In the genomic region with DNA sequence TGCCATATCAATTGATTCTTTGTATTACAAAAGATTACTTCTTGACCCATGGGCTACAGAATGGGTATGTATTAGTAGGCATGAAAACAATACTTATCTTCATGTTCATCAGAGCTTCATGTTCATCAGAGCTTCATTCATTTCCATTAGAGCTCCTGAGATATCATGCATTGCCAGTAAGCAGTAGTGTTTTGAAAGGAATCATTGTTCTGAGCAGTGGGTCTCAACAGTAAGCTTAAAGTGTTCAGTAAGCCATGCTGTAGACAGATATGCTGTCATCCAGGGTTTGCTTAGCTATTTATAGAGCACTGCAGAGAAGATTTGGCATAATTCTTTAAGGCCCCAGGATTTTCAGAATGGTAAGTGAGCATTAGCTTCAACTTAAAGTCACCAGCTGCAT, we compare ENCODE assay signal across 25 cellular contexts.
"Had no signal": no experiment of that assay in that cellular context is flagged by ENCODE, and none has a peak within 500 bp of the region (broad histone marks: within the 10 kb centered on the region; RNA-seq: fewer than 3 reads in every experiment).

No MANE protein-coding gene starts in this region.

- DNase-seq: occipital lobe; ovary; posterior cingulate gyrus; psoas muscle; right cardiac atrium; right lobe of liver; sigmoid colon; small intestine; stimulated activated CD4-positive, alpha-beta T cell treated with anti-CD3 and anti-CD28 coated beads, Interleukin-15, amount 100 ng/mL, for 24 hours; stimulated activated CD4-positive, alpha-beta T cell treated with anti-CD3 and anti-CD28 coated beads, Interleukin-2, amount 100 ng/mL, for 24 hours; stimulated activated CD4-positive, alpha-beta T cell treated with anti-CD3 and anti-CD28 coated beads, Interleukin-2, amount 100 ng/mL, for 48 hours; stimulated activated CD4-positive, alpha-beta T cell treated with anti-CD3 and anti-CD28 coated beads, Interleukin-4, amount 100 ng/mL, for 24 hours; stimulated activated naive B cell treated with anti-CD40 and anti-IgM and Interleukin-4, amounts not matched to agents 10 μg/mL and 1 μg/mL and 100 μg/mL, for 72 hours; stimulated activated naive CD4-positive, alpha-beta T cell treated with Interleukin-2 at 50 U/mL for 16 hours; stomach; thyroid gland; trophoblast cell; upper lobe of left lung had no signal

- H2AFZ ChIP-seq: neural progenitor cell, parathyroid adenoma had no signal

- FAIRE-seq: small intestine, urothelium cell line had no signal

- H3K4me3 ChIP-seq: neural progenitor cell, ovary, psoas muscle, right lobe of liver, sigmoid colon, stomach, thoracic aorta, thyroid gland, tibial nerve, upper lobe of left lung, vagina had no signal

- H3K4me2 ChIP-seq: neural progenitor cell had no signal

- H3K9me3 ChIP-seq: ovary, psoas muscle, right lobe of liver, sigmoid colon, stomach, thoracic aorta, thyroid gland, tibial nerve, upper lobe of left lung, vagina had no signal

- H3K4me1 ChIP-seq: neural progenitor cell, parathyroid adenoma, psoas muscle, right lobe of liver, thyroid gland, tibial nerve, upper lobe of left lung, vagina had no signal

- H3K27me3 ChIP-seq: neural progenitor cell, ovary, right lobe of liver, sigmoid colon, stomach, thyroid gland, tibial nerve, upper lobe of left lung, vagina had no signal

- ATAC-seq: psoas muscle; right cardiac atrium; right lobe of liver; stimulated activated effector memory CD8-positive, alpha-beta T cell treated with anti-CD3 and anti-CD28 coated beads, Interleukin-12 subunit alpha, Interleukin-12 subunit beta, amount 100 ng/mL, for 72 hours; stimulated activated naive B cell treated with anti-CD40 and anti-IgM and Interleukin-4, amounts not matched to agents 10 μg/mL and 1 μg/mL and 100 μg/mL, for 72 hours had no signal

- H3K9ac ChIP-seq: neural progenitor cell, parathyroid adenoma had no signal

- H3K36me3 ChIP-seq: neural progenitor cell, ovary, right lobe of liver, sigmoid colon, stomach, thoracic aorta, thyroid gland, tibial nerve, upper lobe of left lung, vagina had no signal

- H3K79me2 ChIP-seq: parathyroid adenoma had no signal

- H3K27ac ChIP-seq: neural progenitor cell, ovary, parathyroid adenoma, psoas muscle, right lobe of liver, sigmoid colon, stomach, thoracic aorta, thyroid gland, tibial nerve, upper lobe of left lung, vagina had no signal
